ENCODE assay signal across 26 cellular contexts in the genomic region with DNA sequence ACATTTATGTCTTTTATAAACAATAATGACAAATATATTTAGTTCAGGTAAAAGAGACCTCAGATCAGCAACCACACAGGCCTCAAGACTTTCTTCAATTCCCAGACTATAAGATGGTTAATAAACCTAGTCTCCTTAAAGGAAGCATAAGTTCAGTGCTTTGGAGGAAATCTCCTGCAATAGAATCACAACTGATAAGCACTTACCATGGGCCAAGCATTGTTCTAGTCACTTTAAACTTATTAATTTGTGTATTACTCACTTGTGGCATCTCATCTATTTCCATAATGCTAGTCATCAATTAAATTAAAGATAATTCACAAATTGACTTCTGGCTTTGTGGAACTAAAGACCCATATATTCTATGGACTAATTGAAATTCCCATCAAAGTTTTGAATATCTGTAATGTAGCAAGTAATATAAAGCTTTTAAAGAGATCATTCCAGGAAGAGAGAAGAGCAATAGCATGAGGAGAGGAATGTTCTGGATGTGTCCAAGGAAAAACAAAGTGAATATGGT. TPM values are rescaled to one million over a fixed set of nuclear protein-coding genes. Genes with fewer than 3 reads are reported as not detected.
"Had no signal": no experiment of that assay in that cellular context is flagged by ENCODE, and none has a peak within 500 bp of the region (broad histone marks: within the 10 kb centered on the region; RNA-seq: fewer than 3 reads in every experiment).

No MANE protein-coding gene starts in this region.

- H3K4me3 Mint-ChIP-seq: activated CD4-positive, alpha-beta memory T cell treated with anti-CD3 and anti-CD28 coated beads, Interleukin-2, amount 10 ng/mL, durations not matched to agents 7 days and 5 days; activated CD8-positive, alpha-beta memory T cell treated with anti-CD3 and anti-CD28 coated beads, Interleukin-2, amount 10 ng/mL, durations not matched to agents 7 days and 5 days; activated naive CD8-positive, alpha-beta T cell treated with anti-CD3 and anti-CD28 coated beads for 36 hours; brain; nephron progenitor cell; stimulated activated naive CD8-positive, alpha-beta T cell treated with anti-CD3 and anti-CD28 coated beads, Interleukin-15, Interleukin-2, amounts not matched to agents 100 ng/mL and 50 ng/mL, for 24 hours; type B pancreatic cell had no signal

- H3K36me3 Mint-ChIP-seq: activated CD8-positive, alpha-beta memory T cell treated with anti-CD3 and anti-CD28 coated beads, Interleukin-2, amount 10 ng/mL, durations not matched to agents 7 days and 5 days; activated naive CD8-positive, alpha-beta T cell treated with anti-CD3 and anti-CD28 coated beads for 36 hours; brain had no signal

- H3K4me1 Mint-ChIP-seq: activated CD4-positive, alpha-beta memory T cell treated with anti-CD3 and anti-CD28 coated beads, Interleukin-2, amount 10 ng/mL, durations not matched to agents 7 days and 5 days; activated CD8-positive, alpha-beta memory T cell treated with anti-CD3 and anti-CD28 coated beads, Interleukin-2, amount 10 ng/mL, durations not matched to agents 7 days and 5 days; activated naive CD8-positive, alpha-beta T cell treated with anti-CD3 and anti-CD28 coated beads for 36 hours; nephron progenitor cell had no signal

- H3K36me3 ChIP-seq: suprapubic skin had no signal

- H3K27me3 ChIP-seq: esophagus muscularis mucosa, foreskin keratinocyte, suprapubic skin had no signal

- DNase-seq: activated CD4-positive, alpha-beta memory T cell treated with anti-CD3 and anti-CD28 coated beads, Interleukin-2, amount 10 ng/mL, durations not matched to agents 7 days and 5 days; activated CD4-positive, alpha-beta T cell treated with anti-CD3 and anti-CD28 coated beads for 48 hours; activated CD4-positive, CD25-positive, alpha-beta regulatory T cell; activated CD8-positive, alpha-beta memory T cell treated with anti-CD3 and anti-CD28 coated beads, Interleukin-2, amount 10 ng/mL, durations not matched to agents 7 days and 5 days; activated naive CD4-positive, alpha-beta T cell; activated naive CD8-positive, alpha-beta T cell treated with anti-CD3 and anti-CD28 coated beads for 36 hours; central memory CD4-positive, alpha-beta T cell; cortex of kidney; effector CD4-positive, alpha-beta T cell; foreskin keratinocyte; hippocampal formation; islet precursor cell; midbrain; nephron progenitor cell; psoas muscle; right cardiac atrium; T-helper 1 cell; T-helper 9 cell had no signal

- ATAC-seq: activated CD8-positive, alpha-beta memory T cell treated with anti-CD3 and anti-CD28 coated beads, Interleukin-2, amount 10 ng/mL, durations not matched to agents 7 days and 5 days; foreskin keratinocyte; left lobe of liver; psoas muscle; right cardiac atrium had no signal

- H3K4me1 ChIP-seq: foreskin keratinocyte, psoas muscle, suprapubic skin had no signal

- H3K27me3 Mint-ChIP-seq: activated CD4-positive, alpha-beta memory T cell treated with anti-CD3 and anti-CD28 coated beads, Interleukin-2, amount 10 ng/mL, durations not matched to agents 7 days and 5 days; activated naive CD8-positive, alpha-beta T cell treated with anti-CD3 and anti-CD28 coated beads for 36 hours; brain; type B pancreatic cell had no signal

- H3K9me3 Mint-ChIP-seq: activated CD4-positive, alpha-beta memory T cell treated with anti-CD3 and anti-CD28 coated beads, Interleukin-2, amount 10 ng/mL, durations not matched to agents 7 days and 5 days; activated naive CD8-positive, alpha-beta T cell treated with anti-CD3 and anti-CD28 coated beads for 36 hours; brain; nephron progenitor cell; stimulated activated naive CD8-positive, alpha-beta T cell treated with anti-CD3 and anti-CD28 coated beads, Interleukin-15, Interleukin-2, amounts not matched to agents 100 ng/mL and 50 ng/mL, for 24 hours; type B pancreatic cell had no signal

- H3K27ac Mint-ChIP-seq: activated CD4-positive, alpha-beta memory T cell treated with anti-CD3 and anti-CD28 coated beads, Interleukin-2, amount 10 ng/mL, durations not matched to agents 7 days and 5 days; activated CD8-positive, alpha-beta memory T cell treated with anti-CD3 and anti-CD28 coated beads, Interleukin-2, amount 10 ng/mL, durations not matched to agents 7 days and 5 days; activated naive CD8-positive, alpha-beta T cell treated with anti-CD3 and anti-CD28 coated beads for 36 hours; nephron progenitor cell; stimulated activated naive CD8-positive, alpha-beta T cell treated with anti-CD3 and anti-CD28 coated beads, Interleukin-15, Interleukin-2, amounts not matched to agents 100 ng/mL and 50 ng/mL, for 24 hours; type B pancreatic cell had no signal

- H3K9me3 ChIP-seq: esophagus muscularis mucosa, psoas muscle, suprapubic skin had no signal

- H3K4me3 ChIP-seq: esophagus muscularis mucosa, lung, psoas muscle, SK-N-MC, suprapubic skin had no signal

- H3K27ac ChIP-seq: esophagus muscularis mucosa, foreskin keratinocyte, psoas muscle, SK-N-MC, suprapubic skin had no signal

RNA-seq across cellular contexts. Expression of a gene that starts 42.2 kb away (rescaled TPM):
- total RNA-seq: activated CD4-positive, alpha-beta memory T cell treated with anti-CD3 and anti-CD28 coated beads, Interleukin-2, amount 10 ng/mL, durations not matched to agents 7 days and 5 days; activated naive CD8-positive, alpha-beta T cell treated with anti-CD3 and anti-CD28 coated beads for 36 hours had no signal
